In the genomic region with DNA sequence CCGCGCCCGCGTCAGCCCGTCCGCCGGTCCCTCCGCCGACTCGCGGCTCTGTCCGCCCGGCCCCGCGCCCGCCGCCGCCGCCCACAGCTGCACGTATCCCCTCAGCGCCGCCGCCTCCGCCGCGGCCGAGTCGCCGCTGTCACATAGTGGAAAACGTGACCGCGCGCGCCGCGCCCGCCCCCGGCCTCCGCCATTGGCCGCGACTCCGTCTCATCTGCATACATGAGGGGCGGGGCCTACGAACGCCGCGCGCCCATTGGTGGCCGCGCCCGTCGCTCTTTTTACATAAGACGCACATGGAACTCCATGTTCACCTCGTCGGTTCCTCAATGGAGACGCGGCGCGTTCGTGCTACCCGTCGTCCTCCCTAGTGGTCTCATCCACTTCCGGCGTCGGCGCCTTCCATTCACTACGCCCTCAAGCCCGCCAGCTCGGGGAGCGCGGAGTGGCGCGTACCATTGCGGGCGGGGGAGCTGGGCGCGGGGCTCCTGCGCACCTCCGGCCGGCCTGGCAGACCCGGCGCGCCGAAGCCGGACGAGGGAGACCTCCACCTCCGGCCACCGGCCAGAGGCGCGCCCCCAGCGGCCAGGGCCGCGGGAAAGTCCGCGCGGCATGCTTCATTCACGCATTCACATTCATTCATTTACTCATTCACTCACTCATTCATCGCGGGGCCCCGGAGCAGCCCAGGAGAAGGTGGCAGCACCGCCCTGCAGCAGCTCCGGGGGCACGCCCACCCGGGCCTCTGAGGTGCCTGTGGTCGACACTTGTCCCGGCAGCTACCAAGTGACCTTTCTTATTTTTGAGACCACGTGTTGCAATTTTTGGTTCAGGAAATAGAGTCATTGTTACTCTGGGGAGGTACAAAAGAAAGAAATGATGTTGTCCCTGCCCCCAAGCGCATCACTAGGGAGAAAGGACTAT, we compare ENCODE assay signal across 1 cellular context.
TF ChIP-seq lines count a peak whose summit lies in the region.

No MANE protein-coding gene starts in this region.

TF ChIP-seq in HCT116, 20 proteins besides CTCF, POLR2A, EP300 and RAD21 (continued from another document):
- TF ChIP-seq, protein P1, sequence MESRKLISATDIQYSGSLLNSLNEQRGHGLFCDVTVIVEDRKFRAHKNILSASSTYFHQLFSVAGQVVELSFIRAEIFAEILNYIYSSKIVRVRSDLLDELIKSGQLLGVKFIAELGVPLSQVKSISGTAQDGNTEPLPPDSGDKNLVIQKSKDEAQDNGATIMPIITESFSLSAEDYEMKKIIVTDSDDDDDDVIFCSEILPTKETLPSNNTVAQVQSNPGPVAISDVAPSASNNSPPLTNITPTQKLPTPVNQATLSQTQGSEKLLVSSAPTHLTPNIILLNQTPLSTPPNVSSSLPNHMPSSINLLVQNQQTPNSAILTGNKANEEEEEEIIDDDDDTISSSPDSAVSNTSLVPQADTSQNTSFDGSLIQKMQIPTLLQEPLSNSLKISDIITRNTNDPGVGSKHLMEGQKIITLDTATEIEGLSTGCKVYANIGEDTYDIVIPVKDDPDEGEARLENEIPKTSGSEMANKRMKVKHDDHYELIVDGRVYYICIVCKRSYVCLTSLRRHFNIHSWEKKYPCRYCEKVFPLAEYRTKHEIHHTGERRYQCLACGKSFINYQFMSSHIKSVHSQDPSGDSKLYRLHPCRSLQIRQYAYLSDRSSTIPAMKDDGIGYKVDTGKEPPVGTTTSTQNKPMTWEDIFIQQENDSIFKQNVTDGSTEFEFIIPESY (IDR thresholded peaks at IDR 0.05; ENCODE audit: extremely low read depth, insufficient replicate concordance, low read length): no peak
- TF ChIP-seq CEBPB (IDR thresholded peaks at IDR 0.05; ENCODE audit: low read depth) (no peak), FOSL1 (IDR thresholded peaks at IDR 0.05; ENCODE audit: low read depth) (no peak), SP1 (IDR thresholded peaks at IDR 0.05; ENCODE audit: low read depth) (peak; percentile 99), EZH2 (IDR thresholded peaks at IDR 0.05) (no peak), SRF (IDR thresholded peaks at IDR 0.05; ENCODE audit: low read depth) (peak; percentile 24; the same call in 1 of the 2 replicates), SIN3A (IDR thresholded peaks at IDR 0.05; ENCODE audit: low read depth) (peak; percentile 98), CBX3 (IDR thresholded peaks at IDR 0.05; ENCODE audit: low read depth) (no peak; the same call in 1 of the 2 replicates), TCF7L2 (IDR thresholded peaks at IDR 0.05; ENCODE audit: borderline replicate concordance, extremely low read depth, insufficient read depth, insufficient read length) (peak; percentile 89), YY1 (IDR thresholded peaks at IDR 0.05; ENCODE audit: extremely low read depth, insufficient replicate concordance, low read depth, low read length) (peak; percentile 74), ZNF274 (IDR thresholded peaks at IDR 0.05; ENCODE audit: low read depth, low read length) (no peak)
